ENCODE assay signal across 34 cellular contexts in genomic region chr7:96297873-96298272, GRCh38.
A peak's percentile ranks its signal among the peaks of the same experiment; 100 is the strongest.
DNase-seq lines count a peak whose midpoint lies in the region; ATAC-seq and TF ChIP-seq lines count a peak whose summit lies in the region.
"Had no signal": no experiment of that assay in that cellular context is flagged by ENCODE, and none has a peak within 500 bp of the region (broad histone marks: within the 10 kb centered on the region; RNA-seq: fewer than 3 reads in every experiment).

No MANE protein-coding gene starts in this region.

- TF ChIP-seq CTCF in GM10266 (IDR thresholded peaks at IDR 0.05; ENCODE audit: control insufficient read depth, insufficient read depth, low read depth, missing control alignments): no peak

- H3K27ac ChIP-seq in cingulate gyrus (ENCODE audit: low read depth, low read length): peak overlapping the region; percentile 87
- H3K27ac ChIP-seq: ascending aorta, colonic mucosa, heart right ventricle, neural progenitor cell, sigmoid colon, stomach had no signal

- DNase-seq in NCI-H1048 (lab: John Stamatoyannopoulos, UW): peak; percentile 88
- DNase-seq in medulla oblongata (ENCODE audit: extremely low spot score): peak; percentile 96
- peak; percentile 96 for DNase-seq in putamen (ENCODE audit: low spot score)
- no peak for DNase-seq in NCI-H1417 treated with DMSO at 0.1 percent for 48 hours (lab: John Stamatoyannopoulos, UW)
- no peak for DNase-seq in GM10266 (ENCODE audit: extremely low spot score)
- no peak for DNase-seq in NCI-H2029 treated with DMSO at 0.1 percent for 48 hours (lab: John Stamatoyannopoulos, UW)
- DNase-seq: activated CD4-positive, alpha-beta T cell treated with anti-CD3 and anti-CD28 coated beads, Interleukin-2, amount 10 ng/mL, durations not matched to agents 24 days and 14 days; activated CD8-positive, alpha-beta memory T cell treated with anti-CD3 and anti-CD28 coated beads for 24 hours; activated effector memory CD4-positive, alpha-beta T cell treated with Interleukin-2 at 50 U/mL for 16 hours; AML-193; CD8-positive, alpha-beta T cell; colonic mucosa; DMS 273 treated with DMSO at 0.1 percent for 48 hours; effector CD8-positive, alpha-beta T cell; heart right ventricle; HFFc6; left cardiac atrium; NCI-H1092; NCI-H1694 treated with DMSO at 0.1 percent for 48 hours; NCI-H2171; NCI-H510A treated with DMSO at 0.1 percent for 48 hours; SHP77 treated with DMSO at 0.1 percent for 48 hours; sigmoid colon; stimulated activated CD4-positive, alpha-beta T cell treated with anti-CD3 and anti-CD28 coated beads, Interleukin-4, amount 100 ng/mL, for 1 hour; stomach had no signal

- no peak for ATAC-seq in HG03469 (IDR thresholded peaks at IDR 0.05; ENCODE audit: unreplicated experiment)
- ATAC-seq: activated naive CD4-positive, alpha-beta T cell treated with anti-CD3 and anti-CD28 coated beads, Interleukin-2, amount 50 U/mL, for 72 hours; CD8-positive, alpha-beta T cell; GM23338; K562; left cardiac atrium; Panc1; WTC11 had no signal

Comparison
In these comparisons a context has a peak if more than half of its experiments do, and no peak if none do; other contexts are left out.
1. DNase-seq: peak in NCI-H1048 (single experiment), medulla oblongata (single experiment) and putamen (single experiment); none in NCI-H1417 treated with DMSO at 0.1 percent for 48 hours (single experiment), GM10266 (single experiment) and NCI-H2029 treated with DMSO at 0.1 percent for 48 hours (single experiment).